In the genomic region with DNA sequence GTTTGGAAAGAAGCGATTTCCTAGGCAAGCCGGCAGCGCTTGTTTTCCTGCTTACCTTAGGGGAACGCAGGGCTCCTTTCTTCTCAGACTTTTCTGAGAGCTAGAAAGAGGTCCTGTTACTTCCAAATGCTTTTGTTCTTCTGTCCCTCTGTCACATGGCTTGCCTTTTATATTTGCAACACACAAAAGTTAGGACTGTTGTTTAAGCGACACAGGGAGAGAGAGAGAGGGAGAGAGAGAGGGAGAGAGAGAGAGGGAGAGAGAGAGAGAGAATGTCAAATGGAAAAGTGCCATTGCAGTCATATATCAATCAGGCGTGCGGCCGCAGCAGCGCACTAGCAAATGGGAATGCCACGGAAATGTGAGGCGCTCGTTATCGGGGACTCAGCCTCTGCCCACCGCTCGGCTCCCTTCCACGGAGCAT, we compare ENCODE assay signal across 9 cellular contexts. TPM values are rescaled to one million over a fixed set of nuclear protein-coding genes. Genes with fewer than 3 reads are reported as not detected.
A peak's percentile ranks its signal among the peaks of the same experiment; 100 is the strongest.
DNase-seq lines count a peak whose midpoint lies in the region; ATAC-seq and TF ChIP-seq lines count a peak whose summit lies in the region.
"Had no signal": no experiment of that assay in that cellular context is flagged by ENCODE, and none has a peak within 500 bp of the region (broad histone marks: within the 10 kb centered on the region; RNA-seq: fewer than 3 reads in every experiment).

A gene with protein sequence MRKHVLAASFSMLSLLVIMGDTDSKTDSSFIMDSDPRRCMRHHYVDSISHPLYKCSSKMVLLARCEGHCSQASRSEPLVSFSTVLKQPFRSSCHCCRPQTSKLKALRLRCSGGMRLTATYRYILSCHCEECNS (minus strand): TSS at position 142 of the 424 bp plus-strand sequence. CDS start 14,745 bp downstream, outside the sequence.

- intact Hi-C loops in CD14-positive monocyte (cut with micrococcal nuclease) (loop anchor here in 1 of 2 donors (10.0 kb wide), 1 partner anchor 52 kb away; no protein-coding TSS in a partner anchor), Panc1 (cut with micrococcal nuclease; ENCODE audit: unreplicated experiment) (no loop called here)

- TF ChIP-seq CTCF in CD14-positive monocyte (IDR thresholded peaks at IDR 0.05) = no peak
- TF ChIP-seq CTCF in Panc1 (IDR thresholded peaks at IDR 0.05) = no peak
- no peak for TF ChIP-seq CTCF in osteoblast (IDR thresholded peaks at IDR 0.05; ENCODE audit: extremely low read depth, low read depth, low read length)
- no peak for TF ChIP-seq CTCF in GM13976 (IDR thresholded peaks at IDR 0.05; ENCODE audit: borderline replicate concordance, control extremely low read depth, extremely low read depth, insufficient read depth, missing control alignments)

- no peaks in the 10 kb centered on the region; the same call in 1 of the 2 replicates for H3K27me3 ChIP-seq in Panc1 (ENCODE audit: control insufficient read depth, insufficient read depth, low read length)
- H3K27me3 ChIP-seq in osteoblast (ENCODE audit: insufficient read depth, low read length) = peaks cover 31% of the 10 kb centered on the region

- H3K36me3 ChIP-seq in Panc1 (ENCODE audit: control insufficient read depth, insufficient read depth, low read length) = no peaks in the 10 kb centered on the region
- no peaks in the 10 kb centered on the region for H3K36me3 ChIP-seq in osteoblast (ENCODE audit: insufficient read depth, low read length)

- peak within 1 kb of the TSS; percentile 82 for H3K4me2 ChIP-seq in osteoblast (ENCODE audit: insufficient read depth, low read length)

- H3K79me2 ChIP-seq in osteoblast (ENCODE audit: insufficient read depth, low read length) = no peaks in the 10 kb centered on the region

- POLR2A ChIA-PET in Panc1 (lab: Charles Lee) = no interaction called here

- peak within 1 kb of the TSS in 1 of 7 donors; percentile 61 for H3K27ac Mint-ChIP-seq in CD14-positive monocyte

- H3K9me3 ChIP-seq in Panc1 (ENCODE audit: control insufficient read depth, insufficient read depth, low read depth, low read length) (no peaks in the 10 kb centered on the region), osteoblast (ENCODE audit: low read depth, low read length) (no peaks in the 10 kb centered on the region)

- no TSS peak for BruUV-seq in Panc1 (replicated peaks; lab: Mats Ljungman, UMichigan)

- in situ Hi-C loops in Panc1 (cut with HindIII; ENCODE audit: low pct_unique_long_range_greater_than_20kb, low sequenced_read_pairs) (no loop called here), GM13976 (cut with MboI; ENCODE audit: low sequenced_read_pairs, unreplicated experiment) (no loop called here), KBM-7 (cut with MboI; ENCODE audit: low pct_unique_long_range_greater_than_20kb, low sequenced_read_pairs) (no loop called here)

- peak within 1 kb of the TSS; percentile 73 for H2AFZ ChIP-seq in osteoblast (ENCODE audit: low read length)

- no peaks in the 10 kb centered on the region for H4K20me1 ChIP-seq in osteoblast (ENCODE audit: insufficient read depth, low read length)

- peaks cover 18 to 50% (median 30%) of the 10 kb centered on the region in 3 donors for H3K27me3 Mint-ChIP-seq in CD14-positive monocyte (ENCODE audit: low read depth in 3 of 3)

- peak; percentile 58; the same call in 1 of the 2 replicates for ATAC-seq in Panc1
- ATAC-seq in GM19467 (IDR thresholded peaks at IDR 0.05; ENCODE audit: unreplicated experiment) = no peak
- no peak for ATAC-seq in HG02938 (IDR thresholded peaks at IDR 0.05; ENCODE audit: unreplicated experiment)

- CTCF ChIA-PET in Panc1 (lab: Charles Lee) = no interaction called here

- no peak for DNase-seq in CD14-positive monocyte (ENCODE audit: low spot score)
- no peak for DNase-seq in Panc1 (ENCODE audit: low read depth, low spot score)
- DNase-seq in fibroblast of peridontal ligament (ENCODE audit: extremely low read depth) = peak; percentile 34
- DNase-seq in osteoblast (ENCODE audit: insufficient read length, low spot score, missing footprints) = no peak
- DNase-seq in GM13976 (ENCODE audit: low spot score) = no peak
- DNase-seq in KBM-7 = no peak
- DNase-seq: NCI-H2029 had no signal

- H3K27ac ChIP-seq in Panc1 (ENCODE audit: low read length) = no peak within 1 kb of the TSS
- H3K27ac ChIP-seq in osteoblast (ENCODE audit: low read depth, low read length) = no peak within 1 kb of the TSS

- H3K4me3 ChIP-seq in Panc1 (ENCODE audit: low read depth in 2 of 2, low read length in 2 of 2) = peak within 1 kb of the TSS; percentile 20 to 47; a peak in 3 of 4 replicates
- H3K4me3 ChIP-seq in osteoblast (ENCODE audit: insufficient read depth, low read length) = peak within 1 kb of the TSS; percentile 65

- H3K9me3 Mint-ChIP-seq in CD14-positive monocyte = peaks cover 0 to 3% (median 0%) of the 10 kb centered on the region in 7 donors

- H3K4me1 Mint-ChIP-seq in CD14-positive monocyte = peaks cover 17% of the 10 kb centered on the region

- peaks cover 0 to 1% of the 10 kb centered on the region in 2 donors for H3K36me3 Mint-ChIP-seq in CD14-positive monocyte

- H3K4me1 ChIP-seq in Panc1 (ENCODE audit: control insufficient read depth, insufficient read depth, low read length) (no peaks in the 10 kb centered on the region; the same call in 1 of the 2 replicates), osteoblast (ENCODE audit: insufficient read depth, low read length) (peaks cover 19% of the 10 kb centered on the region)

- H3K4me3 Mint-ChIP-seq in CD14-positive monocyte = peak within 1 kb of the TSS; percentile 73 to 88

RNA-seq across cellular contexts. Expression of the gene that starts here (rescaled TPM):
- not detected for polyA plus RNA-seq in CD14-positive monocyte
- total RNA-seq in Panc1 (2021; ENCODE audit: unreplicated experiment) = not detected
- not detected for polyA plus RNA-seq in Panc1 (2012; ENCODE audit: insufficient read length)
- total RNA-seq in osteoblast = 0.36 and 0.59 TPM in 2 replicates

Comparison
In these comparisons a context has a peak if more than half of its experiments do, and no peak if none do; other contexts are left out.
1. Peak in ATAC-seq and H3K4me3 ChIP-seq in Panc1; RNA of the gene not detected or under 1 TPM.